ENCODE assay signal across 27 cellular contexts in genomic region chr7:1930381-1931065, GRCh38.
"Had no signal": no experiment of that assay in that cellular context is flagged by ENCODE, and none has a peak within 500 bp of the region (broad histone marks: within the 10 kb centered on the region; RNA-seq: fewer than 3 reads in every experiment).

No MANE protein-coding gene starts in this region.

- ATAC-seq: effector memory CD8-positive, alpha-beta T cell; left lobe of liver; mucosa of descending colon; natural killer cell treated with Interleukin-12 subunit alpha and Interleukin-12 subunit beta and Interleukin-15 and Interleukin-18, amount 100 ng/mL, for 72 hours; sciatic nerve had no signal

- H3K27ac ChIP-seq: esophagus squamous epithelium, parathyroid adenoma, thoracic aorta, tibial nerve, upper lobe of left lung, uterus had no signal

- H3K4me1 ChIP-seq: esophagus squamous epithelium, parathyroid adenoma, uterus had no signal

- DNase-seq: cerebellar nuclear complex; cortex of kidney; effector memory CD8-positive, alpha-beta T cell; erythroblast; esophagus squamous epithelium; foreskin melanocyte; mucosa of descending colon; naive B cell; stimulated activated CD4-positive, alpha-beta T cell treated with anti-CD3 and anti-CD28 coated beads, Interleukin-4, amount 100 ng/mL, for 4 hours; stimulated activated naive CD4-positive, alpha-beta T cell; substantia nigra; uterus had no signal

- H3K27me3 Mint-ChIP-seq: effector memory CD8-positive, alpha-beta T cell; memory B cell; naive B cell; natural killer cell treated with Interleukin-12 subunit alpha and Interleukin-12 subunit beta and Interleukin-15 and Interleukin-18, amount 100 ng/mL, for 72 hours; progenitor cell of endocrine pancreas had no signal

- H3K4me2 ChIP-seq: smooth muscle cell had no signal

- H3K4me3 ChIP-seq: esophagus squamous epithelium, lung, mucosa of descending colon, smooth muscle cell, thoracic aorta, tibial nerve, upper lobe of left lung, uterus had no signal

- H3K9me3 ChIP-seq: esophagus squamous epithelium, mucosa of descending colon, thoracic aorta, tibial nerve, upper lobe of left lung, uterus had no signal

- H2AFZ ChIP-seq: parathyroid adenoma had no signal

- H3K9me3 Mint-ChIP-seq: effector memory CD8-positive, alpha-beta T cell; memory B cell; natural killer cell treated with Interleukin-12 subunit alpha and Interleukin-12 subunit beta and Interleukin-15 and Interleukin-18, amount 100 ng/mL, for 72 hours; neural crest cell had no signal

- H3K4me3 Mint-ChIP-seq: effector memory CD8-positive, alpha-beta T cell; memory B cell; mesothelial cell of epicardium; naive B cell; natural killer cell treated with Interleukin-12 subunit alpha and Interleukin-12 subunit beta and Interleukin-15 and Interleukin-18, amount 100 ng/mL, for 72 hours; neural crest cell had no signal

- H3K9ac ChIP-seq: parathyroid adenoma had no signal

- H3K27ac Mint-ChIP-seq: mesothelial cell of epicardium; natural killer cell treated with Interleukin-12 subunit alpha and Interleukin-12 subunit beta and Interleukin-15 and Interleukin-18, amount 100 ng/mL, for 72 hours; progenitor cell of endocrine pancreas had no signal

- FAIRE-seq: endometrium, keratinocyte had no signal

- H3K36me3 ChIP-seq: thoracic aorta, uterus had no signal

- H3K27me3 ChIP-seq: esophagus squamous epithelium, tibial nerve, upper lobe of left lung, uterus had no signal
